ENCODE assay signal across 16 cellular contexts in genomic region chr11:6653656-6654055, GRCh38.
DNase-seq lines count a peak whose midpoint lies in the region; ATAC-seq lines count a peak whose summit lies in the region.
"Had no signal": no experiment of that assay in that cellular context is flagged by ENCODE, and none has a peak within 500 bp of the region (broad histone marks: within the 10 kb centered on the region; RNA-seq: fewer than 3 reads in every experiment).

No MANE protein-coding gene starts in this region.

- H3K9ac ChIP-seq in BLaER1 (no peak overlapping the region), SK-N-MC (ENCODE audit: insufficient read length) (no peak overlapping the region), muscle layer of colon (ENCODE audit: low read length) (no peak overlapping the region), stomach smooth muscle (ENCODE audit: low read length in 2 of 2) (no peak overlapping the region)
- H3K9ac ChIP-seq: GM23248 had no signal

- H3K4me3 ChIP-seq in BLaER1 (no peak overlapping the region), SK-N-MC (peak overlapping the region; percentile 93), muscle layer of colon (ENCODE audit: low read depth in 1 of 2, low read length in 2 of 2) (no peak overlapping the region), stomach smooth muscle (ENCODE audit: low read length in 2 of 2) (no peak overlapping the region)
- H3K4me3 ChIP-seq: GM23248 had no signal

- H3K27ac ChIP-seq in BLaER1 (no peak overlapping the region), SK-N-MC (peak overlapping the region; percentile 65; the same call in 1 of the 2 replicates), muscle layer of colon (ENCODE audit: low read depth, low read length) (peak overlapping the region; percentile 28), stomach smooth muscle (ENCODE audit: low read length) (peak overlapping the region; percentile 73)
- H3K27ac ChIP-seq: C4-2B, GM23248 had no signal

- peaks cover 25% of the 10 kb centered on the region; the same call in 1 of the 2 replicates for H4K20me1 ChIP-seq in BLaER1

- H3K9me3 ChIP-seq in BLaER1 = no peaks in the 10 kb centered on the region
- no peaks in the 10 kb centered on the region for H3K9me3 ChIP-seq in SK-N-MC (ENCODE audit: low read depth, low read length)
- H3K9me3 ChIP-seq in muscle layer of colon (ENCODE audit: low read length) = no peaks in the 10 kb centered on the region
- no peaks in the 10 kb centered on the region for H3K9me3 ChIP-seq in stomach smooth muscle (ENCODE audit: control insufficient read depth in 2 of 2, low read length in 2 of 2)

- ATAC-seq in GM18861 (IDR thresholded peaks at IDR 0.05; ENCODE audit: unreplicated experiment) = no peak
- ATAC-seq: HCT116 had no signal

- H3K4me1 ChIP-seq in BLaER1 = peaks cover 43% of the 10 kb centered on the region
- H3K4me1 ChIP-seq in muscle layer of colon (ENCODE audit: insufficient read depth, low read length) = peaks cover 30% of the 10 kb centered on the region
- H3K4me1 ChIP-seq in stomach smooth muscle (ENCODE audit: control insufficient read depth, insufficient read depth, low read length) = peaks cover 30% of the 10 kb centered on the region

- DNase-seq in SK-N-MC (ENCODE audit: low read depth, low spot score) (no peak), SKM-1 treated with dmso at 0.1 percent for 144 hours (lab: John Stamatoyannopoulos, UW; ENCODE audit: unreplicated experiment) (no peak), DMS114 treated with DMSO at 0.1 percent for 48 hours (lab: John Stamatoyannopoulos, UW; ENCODE audit: unreplicated experiment) (no peak)
- no peak for DNase-seq in activated CD8-positive, alpha-beta memory T cell treated with anti-CD3 and anti-CD28 coated beads, Interleukin-2, amount 50 U/mL, for 48 hours
- DNase-seq: ACHN; CD4-positive, alpha-beta memory T cell; DMS153; DND-41; GDM1; GM23248 had no signal

- H3K27me3 ChIP-seq in BLaER1 (peaks cover 47% of the 10 kb centered on the region), muscle layer of colon (ENCODE audit: control insufficient read depth in 1 of 2, insufficient read depth in 2 of 2, low read length in 2 of 2) (no peaks in the 10 kb centered on the region), stomach smooth muscle (ENCODE audit: control insufficient read depth in 1 of 2, insufficient read depth in 2 of 2, low read length in 2 of 2) (no peaks in the 10 kb centered on the region)

- H3K4me2 ChIP-seq in BLaER1 = peak overlapping the region; percentile 82

- no peaks in the 10 kb centered on the region for H3K36me3 ChIP-seq in BLaER1
- peaks cover 10% of the 10 kb centered on the region for H3K36me3 ChIP-seq in SK-N-MC (ENCODE audit: insufficient read depth, low read length)
- no peaks in the 10 kb centered on the region for H3K36me3 ChIP-seq in muscle layer of colon (ENCODE audit: insufficient read depth, low read length)
- H3K36me3 ChIP-seq in stomach smooth muscle (ENCODE audit: control insufficient read depth in 2 of 2, insufficient read depth in 2 of 2, low read length in 2 of 2) = no peaks in the 10 kb centered on the region
